In genomic region chr12:124754491-124754890, GRCh38 we compare ENCODE assay signal across 10 cellular contexts.
DNase-seq lines count a peak whose midpoint lies in the region; ATAC-seq, FAIRE-seq and TF ChIP-seq lines count a peak whose summit lies in the region.
"Had no signal": no experiment of that assay in that cellular context is flagged by ENCODE, and none has a peak within 500 bp of the region (broad histone marks: within the 10 kb centered on the region; RNA-seq: fewer than 3 reads in every experiment).

No MANE protein-coding gene starts in this region.

- H3K36me3 ChIP-seq in liver (ENCODE audit: control insufficient read depth in 4 of 4, insufficient read depth in 3 of 4, low read depth in 1 of 4, low read length in 3 of 4): no peaks in the 10 kb centered on the region
- no peaks in the 10 kb centered on the region for H3K36me3 ChIP-seq in HepG2 (replicated peaks in 1 of 2; ENCODE audit: control insufficient read depth in 1 of 2, insufficient read depth in 2 of 2, low read length in 2 of 2)
- no peaks in the 10 kb centered on the region for H3K36me3 ChIP-seq in esophagus (ENCODE audit: control insufficient read depth in 2 of 2, insufficient read depth in 2 of 2, low read length in 1 of 2)
- no peaks in the 10 kb centered on the region for H3K36me3 ChIP-seq in parathyroid adenoma (ENCODE audit: control insufficient read depth, insufficient read depth, low read length)
- no peaks in the 10 kb centered on the region for H3K36me3 ChIP-seq in vagina

- H3K9ac ChIP-seq in liver (ENCODE audit: low read depth in 1 of 2, low read length in 2 of 2): peak overlapping the region in 1 of 2 donors; percentile 29
- H3K9ac ChIP-seq in HepG2 (ENCODE audit: insufficient read depth, low read depth, low read length): no peak overlapping the region
- no peak overlapping the region for H3K9ac ChIP-seq in parathyroid adenoma

- peak overlapping the region; percentile 70 to 76 for H3K27ac ChIP-seq in liver (ENCODE audit: low read depth in 1 of 2, low read length in 2 of 2)
- H3K27ac ChIP-seq in HepG2 (ENCODE audit: extremely low read length, insufficient read depth, low read length): no peak overlapping the region
- H3K27ac ChIP-seq in esophagus (ENCODE audit: low read depth in 2 of 2, low read length in 1 of 2): peak overlapping the region; percentile 52 to 60
- peak overlapping the region; percentile 25 for H3K27ac ChIP-seq in parathyroid adenoma
- peak overlapping the region; percentile 88 for H3K27ac ChIP-seq in vagina

- no peak for TF ChIP-seq EP300 in HepG2 (IDR thresholded peaks at IDR 0.05; ENCODE audit: low read depth in 2 of 2, low read length in 2 of 2)
- TF ChIP-seq EP300 in HepG2 (CRISPR knock-in tag; IDR thresholded peaks at IDR 0.05; ENCODE audit: borderline replicate concordance): no peak

- H4K20me1 ChIP-seq in HepG2 (ENCODE audit: insufficient read depth, low read length): no peaks in the 10 kb centered on the region

- DNase-seq in HepG2 (ENCODE audit: low spot score) (no peak), vagina (ENCODE audit: extremely low spot score in 2 of 2) (no peak), HTR-8/SVneo (ENCODE audit: insufficient read length, low spot score) (no peak), Kasumi-1 (lab: John Stamatoyannopoulos, UW) (no peak)
- DNase-seq: effector CD8-positive, alpha-beta T cell had no signal

- TF ChIP-seq CTCF in liver (IDR thresholded peaks at IDR 0.05; ENCODE audit: low read depth, low read length, missing input control) (no peak), HepG2 (CRISPR knock-in tag; IDR thresholded peaks at IDR 0.05) (no peak), parathyroid adenoma (IDR thresholded peaks at IDR 0.05) (no peak), vagina (IDR thresholded peaks at IDR 0.05) (no peak)

- intact Hi-C loops in HepG2 (cut with micrococcal nuclease; ENCODE audit: unreplicated experiment): no loop called here
- intact Hi-C loops in vagina (cut with DNase I): no loop called here

- no peaks in the 10 kb centered on the region for H3K27me3 ChIP-seq in liver (ENCODE audit: control insufficient read depth in 4 of 4, insufficient read depth in 4 of 4, low read length in 3 of 4)
- H3K27me3 ChIP-seq in HepG2 (ENCODE audit: control insufficient read depth in 1 of 2, insufficient read depth in 2 of 2, low read length in 2 of 2): peaks cover 5 to 50% of the 10 kb centered on the region in 2 experiments; a peak in 4 of 5 replicates
- no peaks in the 10 kb centered on the region for H3K27me3 ChIP-seq in esophagus (ENCODE audit: control insufficient read depth in 1 of 2, insufficient read depth in 2 of 2, low read length in 2 of 2)
- no peaks in the 10 kb centered on the region for H3K27me3 ChIP-seq in parathyroid adenoma (ENCODE audit: control insufficient read depth, insufficient read depth, low read length)
- H3K27me3 ChIP-seq in vagina: no peaks in the 10 kb centered on the region

- H3K4me2 ChIP-seq in HepG2 (ENCODE audit: low read depth, low read length): no peak overlapping the region
- no peak overlapping the region for H3K4me2 ChIP-seq in parathyroid adenoma (ENCODE audit: low read length)

- H3K79me2 ChIP-seq in HepG2 (ENCODE audit: insufficient read depth, low read length) (no peaks in the 10 kb centered on the region), parathyroid adenoma (no peaks in the 10 kb centered on the region)

- H2AFZ ChIP-seq in HepG2 (ENCODE audit: low read length): no peak overlapping the region
- no peak overlapping the region for H2AFZ ChIP-seq in parathyroid adenoma

- no peak for ATAC-seq in HepG2
- no peak for ATAC-seq in HG03342 (IDR thresholded peaks at IDR 0.05; ENCODE audit: unreplicated experiment)

- H3K4me1 ChIP-seq in liver (ENCODE audit: control insufficient read depth in 4 of 4, insufficient read depth in 4 of 4, low read length in 3 of 4): peaks cover 18 to 48% (median 32%) of the 10 kb centered on the region in 4 donors
- peaks cover 26% of the 10 kb centered on the region for H3K4me1 ChIP-seq in HepG2 (ENCODE audit: insufficient read depth, low read length)
- H3K4me1 ChIP-seq in esophagus (ENCODE audit: control insufficient read depth in 2 of 2, insufficient read depth in 2 of 2, low read length in 1 of 2): peaks cover 0 to 6% of the 10 kb centered on the region in 2 donors
- peaks cover 6% of the 10 kb centered on the region for H3K4me1 ChIP-seq in parathyroid adenoma
- H3K4me1 ChIP-seq in vagina: peaks cover 44% of the 10 kb centered on the region

- FAIRE-seq in HepG2 (lab: Jason Lieb, UNC): no peak
- no peak for FAIRE-seq in HTR-8/SVneo (lab: Jason Lieb, UNC)
- FAIRE-seq: GM12878 had no signal

- 91% methylated on average over 7 of the region's 7 CpGs for WGBS in liver
- 86% methylated on average over 5 of the region's 7 CpGs for WGBS in HepG2 (ENCODE audit: low lambda C conversion rate)
- WGBS in esophagus, 2 donors: 85 to 88% methylated on average over 7 of the region's 7 CpGs

- TF ChIP-seq POLR2A in HepG2 (IDR thresholded peaks at IDR 0.05; ENCODE audit: insufficient read depth in 1 of 2, low read depth in 2 of 2, low read length in 2 of 2) (no peak), vagina (IDR thresholded peaks at IDR 0.05) (no peak)

- H3K9me3 ChIP-seq in liver (ENCODE audit: control insufficient read depth in 4 of 4, low read length in 3 of 4) (no peaks in the 10 kb centered on the region), HepG2 (ENCODE audit: low read length) (no peaks in the 10 kb centered on the region; the same call in 1 of the 2 replicates), esophagus (ENCODE audit: control insufficient read depth in 2 of 2, insufficient read depth in 1 of 2, low read depth in 1 of 2, low read length in 1 of 2) (peaks cover 0 to 14% of the 10 kb centered on the region in 2 donors), parathyroid adenoma (ENCODE audit: control insufficient read depth, low read length) (no peaks in the 10 kb centered on the region), vagina (no peaks in the 10 kb centered on the region)

- in situ Hi-C loops in HepG2 (cut with HindIII; ENCODE audit: extremely low pct_ligation_motif_present, low pct_unique_long_range_greater_than_20kb): no loop called here

- BruUV-seq in HepG2 (replicated peaks; lab: Mats Ljungman, UMichigan): no TSS peak

- H3K4me3 ChIP-seq in liver (ENCODE audit: low read depth in 1 of 3, low read length in 3 of 3) (no peak overlapping the region), HepG2 (replicated peaks in 1 of 3; ENCODE audit: insufficient read depth in 1 of 3, low read depth in 2 of 3, low read length in 3 of 3) (no peak overlapping the region), esophagus (ENCODE audit: low read depth in 1 of 2, low read length in 2 of 2) (no peak overlapping the region), parathyroid adenoma (ENCODE audit: low read depth, low read length) (no peak overlapping the region), vagina (no peak overlapping the region)
- H3K4me3 ChIP-seq: GM12878 had no signal

- CTCF ChIA-PET in HepG2 (lab: Yijun Ruan, JAX; ENCODE audit: low intra/inter-chr PET ratio, low total read pairs): no interaction called here

- TF ChIP-seq RAD21 in liver (IDR thresholded peaks at IDR 0.05) (no peak), HepG2 (CRISPR knock-in tag; IDR thresholded peaks at IDR 0.05) (no peak)

- POLR2A ChIA-PET in HepG2 (lab: Yijun Ruan, JAX): no interaction called here

TF ChIP-seq in liver, 16 proteins besides CTCF, POLR2A, EP300 and RAD21 (continues in another document):
- TF ChIP-seq GABPA (IDR thresholded peaks at IDR 0.05 in 1 of 2, conservative IDR thresholded peaks at IDR 0.05 in 1 of 2) (no peak), HNF4A (conservative IDR thresholded peaks at IDR 0.05) (no peak), FOXA1 (IDR thresholded peaks at IDR 0.05) (no peak), SP1 (IDR thresholded peaks at IDR 0.05) (no peak)

TF ChIP-seq in HepG2, 621 proteins besides CTCF, POLR2A, EP300 and RAD21 (continues in another document):
- no peak for TF ChIP-seq KAT2B (IDR thresholded peaks at IDR 0.05; ENCODE audit: borderline replicate concordance, low read depth, low read length)
- TF ChIP-seq GRHL1 (CRISPR knock-in tag; conservative IDR thresholded peaks at IDR 0.05): no peak
- no peak for TF ChIP-seq ZNF605 (CRISPR knock-in tag; IDR thresholded peaks at IDR 0.05)
- TF ChIP-seq REXO4 (CRISPR knock-in tag; IDR thresholded peaks at IDR 0.05; ENCODE audit: borderline replicate concordance): no peak
- no peak for TF ChIP-seq ZNF180 (CRISPR knock-in tag; IDR thresholded peaks at IDR 0.05; ENCODE audit: borderline replicate concordance, low read depth)
